Comparison of ENCODE assay signal across 20 cellular contexts in the genomic region with DNA sequence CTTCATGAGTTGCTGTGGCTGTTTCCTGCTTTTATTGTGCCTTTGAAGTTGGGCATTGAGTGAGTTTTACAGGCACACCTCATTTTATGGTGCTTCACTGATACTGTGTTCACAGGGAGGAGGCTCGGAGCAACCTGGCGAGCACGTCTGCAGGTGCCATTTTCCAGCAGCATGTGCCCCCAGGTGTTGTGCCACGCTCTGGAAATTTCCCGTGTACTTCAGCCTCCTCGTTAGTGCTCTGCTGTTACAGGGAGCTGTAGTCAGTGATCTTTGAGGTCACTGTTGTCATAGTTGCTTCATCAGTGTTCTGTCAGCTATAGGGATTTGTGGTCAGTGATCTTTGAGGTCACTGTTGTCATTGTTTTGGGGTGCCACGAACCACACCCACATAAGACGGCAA. TPM values are rescaled to one million over a fixed set of nuclear protein-coding genes. Genes with fewer than 3 reads are reported as not detected.
A peak's percentile ranks its signal among the peaks of the same experiment; 100 is the strongest.
DNase-seq lines count a peak whose midpoint lies in the region; ATAC-seq, FAIRE-seq and TF ChIP-seq lines count a peak whose summit lies in the region.
"Had no signal": no experiment of that assay in that cellular context is flagged by ENCODE, and none has a peak within 500 bp of the region (broad histone marks: within the 10 kb centered on the region; RNA-seq: fewer than 3 reads in every experiment).

No MANE protein-coding gene starts in this region.

- FAIRE-seq in urothelium cell line (lab: Jason Lieb, UNC) = peak; percentile 5

- TF ChIP-seq CTCF in psoas muscle (IDR thresholded peaks at IDR 0.05) = no peak

- no peaks in the 10 kb centered on the region for H3K9me3 Mint-ChIP-seq in activated T-cell treated with anti-CD3 and anti-CD28 coated beads, Interleukin-2, amount 50 U/mL, for 72 hours
- no peaks in the 10 kb centered on the region for H3K9me3 Mint-ChIP-seq in memory B cell
- H3K9me3 Mint-ChIP-seq: H9 had no signal

- H3K36me3 Mint-ChIP-seq in activated T-cell treated with anti-CD3 and anti-CD28 coated beads, Interleukin-2, amount 50 U/mL, for 72 hours (ENCODE audit: insufficient read depth in 2 of 2) = peaks cover 11 to 23% of the 10 kb centered on the region in 2 donors
- H3K36me3 Mint-ChIP-seq in memory B cell = peaks cover 32% of the 10 kb centered on the region

- no peaks in the 10 kb centered on the region for H3K27me3 ChIP-seq in psoas muscle (ENCODE audit: insufficient read depth in 3 of 3, low read length in 2 of 3)

- H3K4me1 Mint-ChIP-seq in activated T-cell treated with anti-CD3 and anti-CD28 coated beads, Interleukin-2, amount 50 U/mL, for 72 hours (ENCODE audit: low read depth) = peaks cover 5% of the 10 kb centered on the region
- peaks cover 4% of the 10 kb centered on the region for H3K4me1 Mint-ChIP-seq in memory B cell
- H3K4me1 Mint-ChIP-seq: H9 had no signal

- H3K4me1 ChIP-seq in psoas muscle = no peaks in the 10 kb centered on the region

- peaks cover 0 to 60% of the 10 kb centered on the region in 2 donors for H3K36me3 ChIP-seq in psoas muscle (ENCODE audit: insufficient read depth in 1 of 2, low read depth in 1 of 2)

- no peak overlapping the region for H3K4me3 ChIP-seq in psoas muscle

- H3K27ac ChIP-seq in psoas muscle = peak overlapping the region; percentile 66
- H3K27ac ChIP-seq: 22Rv1, C4-2B, KMS-11 had no signal

- peak overlapping the region; percentile 72 for H3K27ac Mint-ChIP-seq in activated T-cell treated with anti-CD3 and anti-CD28 coated beads, Interleukin-2, amount 50 U/mL, for 72 hours
- peak overlapping the region; percentile 24 for H3K27ac Mint-ChIP-seq in memory B cell

- 93 to 95% (median 95%) methylated on average over 8 of the region's 8 CpGs for WGBS in psoas muscle, 3 donors

- H3K27me3 Mint-ChIP-seq in activated T-cell treated with anti-CD3 and anti-CD28 coated beads, Interleukin-2, amount 50 U/mL, for 72 hours (ENCODE audit: low read depth) = no peaks in the 10 kb centered on the region
- H3K27me3 Mint-ChIP-seq in memory B cell = no peaks in the 10 kb centered on the region

- H3K4me3 Mint-ChIP-seq in activated T-cell treated with anti-CD3 and anti-CD28 coated beads, Interleukin-2, amount 50 U/mL, for 72 hours = no peak overlapping the region
- H3K4me3 Mint-ChIP-seq in memory B cell = no peak overlapping the region
- H3K4me3 Mint-ChIP-seq: H9 had no signal

- intact Hi-C loops in psoas muscle (cut with DNase I) = no loop called here

- no peaks in the 10 kb centered on the region for H3K9me3 ChIP-seq in psoas muscle

- DNase-seq in activated T-cell treated with anti-CD3 and anti-CD28 coated beads, Interleukin-2, amount 50 U/mL, for 72 hours = no peak
- no peak for DNase-seq in activated T-cell treated with anti-CD3 and anti-CD28 coated beads, Interleukin-2, amount 50 U/mL, for 48 hours
- no peak for DNase-seq in memory B cell (ENCODE audit: low spot score in 2 of 2)
- no peak for DNase-seq in psoas muscle
- DNase-seq in urothelium cell line (ENCODE audit: low spot score) = no peak
- DNase-seq in NCI-H774 (lab: John Stamatoyannopoulos, UW) = no peak
- DNase-seq: AML-193, DMS 273 treated with DMSO at 0.1 percent for 48 hours, GDM1, H9, NCI-H1417 treated with DMSO at 0.1 percent for 48 hours, NCI-H187 treated with DMSO at 0.1 percent for 48 hours, NCI-H2227 treated with DMSO at 0.1 percent for 48 hours, NCI-H524, RPMI8226 had no signal

- ATAC-seq in activated T-cell treated with anti-CD3 and anti-CD28 coated beads, Interleukin-2, amount 50 U/mL, for 72 hours (replicated peaks in 1 of 2) = peak in 1 of 2 donors; percentile 35
- ATAC-seq in memory B cell (ENCODE audit: low read depth) (no peak), psoas muscle (no peak), GM21381 (IDR thresholded peaks at IDR 0.05; ENCODE audit: unreplicated experiment) (no peak), GM18873 (IDR thresholded peaks at IDR 0.05; ENCODE audit: low FRiP score, unreplicated experiment) (no peak)

RNA-seq across cellular contexts. Expression of gene CTDP1, which starts 20.1 kb away (rescaled TPM):
- 100 to 1,000 TPM in 1 of 2 donors, 10 to 100 TPM in 1; 30.1 to 103 TPM for total RNA-seq in activated T-cell treated with anti-CD3 and anti-CD28 coated beads, Interleukin-2, amount 50 U/mL, for 72 hours
- total RNA-seq in psoas muscle = 10 to 100 TPM in 2 of 4 donors, 1 to 10 TPM in 2; 7.6 to 21.6 (median 12.6) TPM
- polyA plus RNA-seq in psoas muscle = 10 to 100 TPM; 10.7 to 17.6 (median 12.4) TPM
